Comparison of ENCODE assay signal across 23 cellular contexts in genomic region chr11:66852466-66853241, GRCh38. TPM values are rescaled to one million over a fixed set of nuclear protein-coding genes. Genes with fewer than 3 reads are reported as not detected.
A peak's percentile ranks its signal among the peaks of the same experiment; 100 is the strongest.
DNase-seq lines count a peak whose midpoint lies in the region; ATAC-seq, FAIRE-seq and TF ChIP-seq lines count a peak whose summit lies in the region.
"Had no signal": no experiment of that assay in that cellular context is flagged by ENCODE, and none has a peak within 500 bp of the region (broad histone marks: within the 10 kb centered on the region; RNA-seq: fewer than 3 reads in every experiment).

No MANE protein-coding gene starts in this region.

- H3K4ac ChIP-seq in H1 (replicated peaks; ENCODE audit: insufficient read length, low read depth, low read length): no peak overlapping the region

- TF ChIP-seq CTCF in H1 (IDR thresholded peaks at IDR 0.05; ENCODE audit: control extremely low read depth in 1 of 3, insufficient read depth in 1 of 3, low read depth in 1 of 3, low read length in 3 of 3) (no peak), spleen (IDR thresholded peaks at IDR 0.05 in 8 of 11, conservative IDR thresholded peaks at IDR 0.05 in 3 of 11) (no peak)

- H3K27ac Mint-ChIP-seq in activated naive CD4-positive, alpha-beta T cell treated with anti-CD3 and anti-CD28 coated beads, Interleukin-2, amount 10 ng/mL, durations not matched to agents 7 days and 5 days: peak overlapping the region; percentile 14
- peak overlapping the region in 1 of 9 donors; percentile 80 for H3K27ac Mint-ChIP-seq in naive thymus-derived CD4-positive, alpha-beta T cell
- H3K27ac Mint-ChIP-seq: activated B cell treated with CpG ODN at 0.5 μM for 24 hours had no signal

- H3K4me3 ChIP-seq in H1 (ENCODE audit: extremely low read depth in 1 of 4, insufficient read depth in 2 of 4, low read depth in 3 of 4, low read length in 4 of 4) (no peak overlapping the region), spleen (no peak overlapping the region), GM23248 (no peak overlapping the region)
- H3K4me3 ChIP-seq in naive thymus-derived CD4-positive, alpha-beta T cell (ENCODE audit: low read length): no peak overlapping the region
- H3K4me3 ChIP-seq: colonic mucosa had no signal

- no peak overlapping the region for H3K27ac ChIP-seq in H1 (ENCODE audit: low read depth, low read length)
- H3K27ac ChIP-seq in spleen: no peak overlapping the region
- no peak overlapping the region for H3K27ac ChIP-seq in naive thymus-derived CD4-positive, alpha-beta T cell (ENCODE audit: low read depth, low read length)
- H3K27ac ChIP-seq in GM23248: no peak overlapping the region
- H3K27ac ChIP-seq: colonic mucosa had no signal

- H2BK15ac ChIP-seq in H1 (ENCODE audit: low read length): no peak overlapping the region

- ATAC-seq in naive thymus-derived CD4-positive, alpha-beta T cell: no peak

- H3K9me3 Mint-ChIP-seq in activated naive CD4-positive, alpha-beta T cell treated with anti-CD3 and anti-CD28 coated beads, Interleukin-2, amount 10 ng/mL, durations not matched to agents 7 days and 5 days: no peaks in the 10 kb centered on the region
- no peaks in the 10 kb centered on the region for H3K9me3 Mint-ChIP-seq in naive thymus-derived CD4-positive, alpha-beta T cell
- H3K9me3 Mint-ChIP-seq: activated B cell treated with CpG ODN at 0.5 μM for 24 hours; activated naive CD4-positive, alpha-beta T cell treated with anti-CD3 and anti-CD28 coated beads, Interleukin-2, amount 50 U/mL, for 24 hours had no signal

- H3K23ac ChIP-seq in H1 (ENCODE audit: insufficient read length): no peak overlapping the region

- no peak overlapping the region for H3K4me2 ChIP-seq in H1 (ENCODE audit: insufficient read depth in 1 of 2, low read depth in 2 of 2, low read length in 2 of 2)
- no peak overlapping the region for H3K4me2 ChIP-seq in GM23248 (ENCODE audit: unreplicated experiment)
- H3K4me2 ChIP-seq: SK-N-SH had no signal

- H4K20me1 ChIP-seq in H1 (replicated peaks in 1 of 2; ENCODE audit: control insufficient read depth in 1 of 2, insufficient read depth in 2 of 2, low read length in 2 of 2) (no peaks in the 10 kb centered on the region), GM23248 (ENCODE audit: insufficient read depth) (no peaks in the 10 kb centered on the region)

- TF ChIP-seq EP300 in H1 (IDR thresholded peaks at IDR 0.05; ENCODE audit: borderline replicate concordance in 1 of 2, low read depth in 2 of 2, low read length in 2 of 2): no peak

- no peak overlapping the region for H2BK5ac ChIP-seq in H1 (ENCODE audit: low read depth, low read length)

- H3K27me3 ChIP-seq in H1 (replicated peaks in 1 of 4; ENCODE audit: control insufficient read depth in 3 of 4, extremely low read depth in 1 of 4, insufficient read depth in 3 of 4, low read length in 3 of 4) (no peaks in the 10 kb centered on the region), spleen (replicated peaks in 1 of 7) (no peaks in the 10 kb centered on the region), GM23248 (replicated peaks; ENCODE audit: insufficient read depth) (no peaks in the 10 kb centered on the region)
- H3K27me3 ChIP-seq in naive thymus-derived CD4-positive, alpha-beta T cell (ENCODE audit: control insufficient read depth in 2 of 2, insufficient read depth in 2 of 2, low read length in 2 of 2): no peaks in the 10 kb centered on the region
- H3K27me3 ChIP-seq: colonic mucosa had no signal

- no peak overlapping the region for H4K91ac ChIP-seq in H1 (replicated peaks; ENCODE audit: insufficient read length, low read length)

- peaks cover 8% of the 10 kb centered on the region for H3K23me2 ChIP-seq in H1 (ENCODE audit: low read depth, low read length)

- H2BK12ac ChIP-seq in H1 (ENCODE audit: low read depth, low read length): peak overlapping the region; percentile 17; the same call in 1 of the 2 replicates

- H2AK5ac ChIP-seq in H1 (ENCODE audit: low read depth, low read length): no peak overlapping the region

- TF ChIP-seq POLR2A in H1 (IDR thresholded peaks at IDR 0.05; ENCODE audit: control extremely low read depth in 1 of 2, low read depth in 2 of 2, low read length in 2 of 2) (no peak), spleen (IDR thresholded peaks at IDR 0.05) (no peak)

- no peak overlapping the region for H2AFZ ChIP-seq in H1 (ENCODE audit: low read length)
- H2AFZ ChIP-seq in GM23248: no peak overlapping the region

- H3K4me1 ChIP-seq in H1 (replicated peaks in 1 of 4; ENCODE audit: control insufficient read depth in 3 of 4, insufficient read depth in 4 of 4, low read length in 3 of 4) (peaks cover 5 to 16% (median 7%) of the 10 kb centered on the region in 4 experiments), spleen (peaks cover 5 to 35% (median 18%) of the 10 kb centered on the region in 6 donors), GM23248 (ENCODE audit: insufficient read depth) (peaks cover 6% of the 10 kb centered on the region; the same call in 1 of the 2 replicates)
- H3K4me1 ChIP-seq in naive thymus-derived CD4-positive, alpha-beta T cell (ENCODE audit: control insufficient read depth in 2 of 2, insufficient read depth in 2 of 2, low read length in 2 of 2): peaks cover 0 to 6% of the 10 kb centered on the region in 2 donors

- H3K79me2 ChIP-seq in H1 (ENCODE audit: control insufficient read depth in 1 of 2, insufficient read depth in 2 of 2, low read length in 2 of 2): no peaks in the 10 kb centered on the region
- H3K79me2 ChIP-seq in GM23248 (ENCODE audit: insufficient read depth): peaks cover 5% of the 10 kb centered on the region; the same call in 1 of the 2 replicates

- POLR2A ChIA-PET in H1 (lab: Charles Lee; ENCODE audit: partially characterized antibody): interaction anchor here (1.2 to 5.4 kb wide), 5 partner anchors 9 to 170 kb away, joined by 3 to 53 read pairs (median 7); partner anchors contain the start of genes RCE1 and SYT12
- POLR2A ChIA-PET in naive thymus-derived CD4-positive, alpha-beta T cell (lab: Charles Lee): interaction anchor here (1.0 to 6.5 kb wide), 2 partner anchors 9 to 18 kb away, joined by 3 to 47 read pairs; partner anchors contain the start of gene RCE1

- WGBS in H1 (ENCODE audit: extremely low coverage in 1 of 2, insufficient coverage in 1 of 2, insufficient read length in 1 of 2, insufficient replicate concordance in 2 of 2, low coverage in 1 of 2, low lambda C conversion rate in 2 of 2, missing lambda C conversion rate in 1 of 2), 2 experiments: 88% methylated on average over 21 of the region's 26 CpGs; no CpG with 5 or more reads in 1 of the 2 experiments
- 87 to 96% (median 91%) methylated on average over 20 to 26 of the region's 26 CpGs for WGBS in spleen, 5 donors
- 86 to 90% methylated on average over 16 to 26 of the region's 26 CpGs for WGBS in GM23248 (ENCODE audit: low coverage in 1 of 2, low lambda C conversion rate in 2 of 2, missing lambda C conversion rate in 2 of 2), 2 experiments

- no peak overlapping the region for H4K5ac ChIP-seq in H1 (ENCODE audit: insufficient read length, low read depth, low read length)

- no peak overlapping the region for H3K56ac ChIP-seq in H1 (replicated peaks; ENCODE audit: insufficient read length, low read depth, low read length)

- no peaks in the 10 kb centered on the region for H3K9me3 ChIP-seq in H1 (ENCODE audit: insufficient read depth in 2 of 2, low read depth in 1 of 2, low read length in 1 of 2)
- H3K9me3 ChIP-seq in spleen: no peaks in the 10 kb centered on the region
- no peaks in the 10 kb centered on the region for H3K9me3 ChIP-seq in naive thymus-derived CD4-positive, alpha-beta T cell (ENCODE audit: control insufficient read depth in 2 of 3, low read length in 3 of 3)
- no peaks in the 10 kb centered on the region for H3K9me3 ChIP-seq in GM23248 (ENCODE audit: low read depth)
- H3K9me3 ChIP-seq: colonic mucosa, SK-N-SH had no signal

- H3K27me3 Mint-ChIP-seq in activated naive CD4-positive, alpha-beta T cell treated with anti-CD3 and anti-CD28 coated beads, Interleukin-2, amount 10 ng/mL, durations not matched to agents 7 days and 5 days: peaks cover 3% of the 10 kb centered on the region
- no peaks in the 10 kb centered on the region for H3K27me3 Mint-ChIP-seq in naive thymus-derived CD4-positive, alpha-beta T cell
- H3K27me3 Mint-ChIP-seq: activated B cell treated with CpG ODN at 0.5 μM for 24 hours; activated naive CD4-positive, alpha-beta T cell treated with anti-CD3 and anti-CD28 coated beads, Interleukin-2, amount 50 U/mL, for 24 hours; B cell had no signal

- no peak overlapping the region for H3K18ac ChIP-seq in H1 (ENCODE audit: extremely low read depth, low read length)

- H3K4me1 Mint-ChIP-seq in activated naive CD4-positive, alpha-beta T cell treated with anti-CD3 and anti-CD28 coated beads, Interleukin-2, amount 10 ng/mL, durations not matched to agents 7 days and 5 days: peaks cover 37% of the 10 kb centered on the region
- H3K4me1 Mint-ChIP-seq in naive thymus-derived CD4-positive, alpha-beta T cell: peaks cover 0 to 26% (median 9%) of the 10 kb centered on the region in 7 donors

- no peak overlapping the region for H2BK20ac ChIP-seq in H1 (ENCODE audit: low read length)

- no peak overlapping the region for H3K4me3 Mint-ChIP-seq in activated naive CD4-positive, alpha-beta T cell treated with anti-CD3 and anti-CD28 coated beads, Interleukin-2, amount 10 ng/mL, durations not matched to agents 7 days and 5 days
- no peak overlapping the region for H3K4me3 Mint-ChIP-seq in naive thymus-derived CD4-positive, alpha-beta T cell
- H3K4me3 Mint-ChIP-seq: activated B cell treated with CpG ODN at 0.5 μM for 24 hours; activated naive CD4-positive, alpha-beta T cell treated with anti-CD3 and anti-CD28 coated beads, Interleukin-2, amount 50 U/mL, for 24 hours; B cell had no signal

- in situ Hi-C loops in GM23248 (cut with MboI): no loop called here

- intact Hi-C loops in spleen (cut with DNase I; ENCODE audit: low total_unique reads): no loop called here
- intact Hi-C loops in naive thymus-derived CD4-positive, alpha-beta T cell (cut with micrococcal nuclease): no loop called here

- no peaks in the 10 kb centered on the region for H3K36me3 Mint-ChIP-seq in activated naive CD4-positive, alpha-beta T cell treated with anti-CD3 and anti-CD28 coated beads, Interleukin-2, amount 10 ng/mL, durations not matched to agents 7 days and 5 days
- no peaks in the 10 kb centered on the region for H3K36me3 Mint-ChIP-seq in naive thymus-derived CD4-positive, alpha-beta T cell
- H3K36me3 Mint-ChIP-seq: activated naive CD4-positive, alpha-beta T cell treated with anti-CD3 and anti-CD28 coated beads, Interleukin-2, amount 50 U/mL, for 24 hours had no signal

- H3K14ac ChIP-seq in H1 (ENCODE audit: insufficient read length): no peak overlapping the region

- FAIRE-seq in H1 (lab: Jason Lieb, UNC): no peak
- FAIRE-seq: A204.1, endometrium, G401.6 had no signal

- no peaks in the 10 kb centered on the region for H3K79me1 ChIP-seq in H1 (ENCODE audit: low read depth, low read length)

- no peak for TF ChIP-seq RAD21 in H1 (IDR thresholded peaks at IDR 0.05 in 1 of 2, conservative IDR thresholded peaks at IDR 0.05 in 1 of 2; ENCODE audit: low read depth in 2 of 2, low read length in 2 of 2)

- H2BK120ac ChIP-seq in H1 (replicated peaks; ENCODE audit: low read depth, low read length): no peak overlapping the region

- CTCF ChIA-PET in activated naive CD4-positive, alpha-beta T cell treated with anti-CD3 and anti-CD28 coated beads, Interleukin-2, amount 10 ng/mL, durations not matched to agents 7 days and 5 days (lab: Charles Lee): interaction anchor here (1.0 to 1.1 kb wide), 3 partner anchors 9 to 14 kb away, joined by 3 to 4 read pairs (median 3); partner anchors contain the start of gene RCE1
- CTCF ChIA-PET in H1 (lab: Charles Lee; ENCODE audit: partially characterized antibody): interaction anchor here (0.6 to 6.3 kb wide), 37 partner anchors 9 to 1335 kb away, joined by 3 to 72 read pairs (median 4); partner anchors contain the start of genes C11orf86, PELI3 and RCE1
- CTCF ChIA-PET in naive thymus-derived CD4-positive, alpha-beta T cell (lab: Charles Lee): no interaction called here

- no peak overlapping the region; the same call in 1 of the 2 replicates for H4K8ac ChIP-seq in H1 (ENCODE audit: extremely low read depth, insufficient read depth, low read length)

- H3K9ac ChIP-seq in H1 (replicated peaks in 1 of 4; ENCODE audit: extremely low read depth in 1 of 4, low read depth in 3 of 4, low read length in 3 of 4) (no peak overlapping the region), GM23248 (no peak overlapping the region)
- H3K9ac ChIP-seq: SK-N-SH had no signal

- H3K36me3 ChIP-seq in H1 (ENCODE audit: control insufficient read depth in 2 of 4, insufficient read depth in 4 of 4, low read length in 3 of 4): peaks cover 0 to 3% (median 1%) of the 10 kb centered on the region in 4 experiments; a peak in 1 of 8 replicates
- peaks cover 0 to 19% (median 5%) of the 10 kb centered on the region in 6 donors for H3K36me3 ChIP-seq in spleen
- H3K36me3 ChIP-seq in naive thymus-derived CD4-positive, alpha-beta T cell (ENCODE audit: control insufficient read depth in 2 of 3, insufficient read depth in 3 of 3, low read length in 3 of 3): peaks cover 0 to 20% (median 0%) of the 10 kb centered on the region in 3 experiments
- H3K36me3 ChIP-seq in GM23248 (ENCODE audit: low read depth): no peaks in the 10 kb centered on the region
- H3K36me3 ChIP-seq: colonic mucosa had no signal

- H3K9me2 ChIP-seq in GM23248 (ENCODE audit: insufficient read depth): no peaks in the 10 kb centered on the region
- H3K9me2 ChIP-seq: SK-N-SH had no signal

- DNase-seq in activated naive CD4-positive, alpha-beta T cell treated with anti-CD3 and anti-CD28 coated beads, Interleukin-2, amount 10 ng/mL, durations not matched to agents 7 days and 5 days: no peak
- no peak for DNase-seq in activated naive CD4-positive, alpha-beta T cell (lab: John Stamatoyannopoulos, UW)
- peak; percentile 76 for DNase-seq in HuH-7.5 (ENCODE audit: low spot score)
- DNase-seq in H1 (ENCODE audit: low read depth in 1 of 2, low spot score in 2 of 2): no peak
- peak; percentile 73 for DNase-seq in spleen
- DNase-seq in naive thymus-derived CD4-positive, alpha-beta T cell: no peak
- DNase-seq in GM23248: no peak
- DNase-seq in glomerular visceral epithelial cell (ENCODE audit: extremely low spot score): no peak
- DNase-seq: activated B cell treated with CpG ODN at 0.5 μM for 24 hours; activated T-cell treated with anti-CD3 and anti-CD28 coated beads, Interleukin-2, amount 50 U/mL, for 1 hour; colonic mucosa; GOT3; midbrain; NCI-H1048; NCI-H2081; stimulated activated CD4-positive, alpha-beta T cell treated with anti-CD3 and anti-CD28 coated beads, Interleukin-4, amount 100 ng/mL, for 4 hours; T-helper 9 cell had no signal

- H3F3A ChIP-seq in GM23248 (ENCODE audit: insufficient read depth): no peaks in the 10 kb centered on the region

RNA-seq across cellular contexts. Expression of gene LRFN4, which starts 4.2 kb away (rescaled TPM):
- 64.3 and 67.6 TPM in 2 replicates for total RNA-seq in H1 (2021; fragmentation: NEBNext Ultra II Directional; extraction: Animal tissue kit (Norgen Biotek cat#: 25700))
- polyA plus RNA-seq in H1 (2011; rRNA removed): 49.8 and 66.9 TPM in 2 replicates
- 38.6 TPM for polyA plus RNA-seq in H1 (2011; cell fraction: cytosol; rRNA removed)
- 112 TPM for polyA plus RNA-seq in H1 (2011; cell fraction: nucleus; rRNA removed)
- polyA plus RNA-seq in H1 (2012, experiment 1 of 2): 24.3 to 37.8 TPM (median 34.2 TPM) in 4 replicates
- 32.6 TPM for polyA plus RNA-seq in H1 (2012, experiment 2 of 2)
- polyA plus RNA-seq in H1 (2013, experiment 1 of 2): 37.5 TPM
- 32.3 TPM for polyA plus RNA-seq in H1 (2013, experiment 2 of 2)
- polyA minus RNA-seq in H1 (2011; rRNA and poly(A)+ RNA removed): 8.3 and 9.8 TPM in 2 replicates
- 32.6 TPM for polyA minus RNA-seq in H1 (2011; cell fraction: cytosol; rRNA and poly(A)+ RNA removed)
- 32.0 TPM for polyA minus RNA-seq in H1 (2011; cell fraction: nucleus; rRNA and poly(A)+ RNA removed)
- 10 to 100 TPM in 2 of 7 donors, 1 to 10 TPM in 5; 3.3 to 10.3 (median 8.0) TPM for total RNA-seq in spleen
- 10 to 100 TPM in 1 of 3 donors, 1 to 10 TPM in 2; 3.9 to 12.0 (median 7.9) TPM for polyA plus RNA-seq in spleen
- total RNA-seq in naive thymus-derived CD4-positive, alpha-beta T cell: 10 to 100 TPM in 1 of 5 experiments, 1 to 10 TPM in 3, under 1 TPM in 1; 0.84 to 21.2 (median 1.6) TPM
- polyA plus RNA-seq in naive thymus-derived CD4-positive, alpha-beta T cell: not detected
- 38.3 and 42.2 TPM in 2 replicates for total RNA-seq in GM23248 (2014; rRNA removed; shearing (Covaris generic))
- polyA plus RNA-seq in GM23248 (2016; fragmentation: Nextera tagmentation; extraction: Ambion mirVana): 5.4 and 5.9 TPM in 2 replicates

RNA-seq across cellular contexts. Expression of gene RCE1, which starts 9.4 kb away (rescaled TPM):
- total RNA-seq in H1 (2021; fragmentation: NEBNext Ultra II Directional; extraction: Animal tissue kit (Norgen Biotek cat#: 25700)): 33.7 and 35.8 TPM in 2 replicates
- 84.8 and 119 TPM in 2 replicates for polyA plus RNA-seq in H1 (2011; rRNA removed)
- polyA plus RNA-seq in H1 (2011; cell fraction: cytosol; rRNA removed): 51.7 TPM
- polyA plus RNA-seq in H1 (2011; cell fraction: nucleus; rRNA removed): 112 TPM
- polyA plus RNA-seq in H1 (2012, experiment 1 of 2): 26.3 to 35.1 TPM (median 34.3 TPM) in 4 replicates
- polyA plus RNA-seq in H1 (2012, experiment 2 of 2): 38.1 TPM
- polyA plus RNA-seq in H1 (2013, experiment 1 of 2): 44.3 TPM
- polyA plus RNA-seq in H1 (2013, experiment 2 of 2): 46.4 TPM
- 22.8 and 25.8 TPM in 2 replicates for polyA minus RNA-seq in H1 (2011; rRNA and poly(A)+ RNA removed)
- polyA minus RNA-seq in H1 (2011; cell fraction: cytosol; rRNA and poly(A)+ RNA removed): 22.8 TPM
- 27.7 TPM for polyA minus RNA-seq in H1 (2011; cell fraction: nucleus; rRNA and poly(A)+ RNA removed)
- total RNA-seq in spleen: 10 to 100 TPM; 14.5 to 27.9 (median 18.1) TPM
- polyA plus RNA-seq in spleen: 10 to 100 TPM; 10.0 to 19.3 (median 14.2) TPM
- 10 to 100 TPM; 24.6 to 47.1 (median 33.6) TPM for total RNA-seq in naive thymus-derived CD4-positive, alpha-beta T cell
- 10 to 100 TPM; 17.2 to 28.0 TPM for polyA plus RNA-seq in naive thymus-derived CD4-positive, alpha-beta T cell
- 10.0 and 19.2 TPM in 2 replicates for total RNA-seq in GM23248 (2014; rRNA removed; shearing (Covaris generic))
- polyA plus RNA-seq in GM23248 (2016; fragmentation: Nextera tagmentation; extraction: Ambion mirVana): 15.9 and 16.6 TPM in 2 replicates

Comparison
In these comparisons a context has a peak if more than half of its experiments do, and no peak if none do; other contexts are left out.
1. DNase-seq: peak in HuH-7.5 (single experiment) and spleen (single experiment); none in activated naive CD4-positive, alpha-beta T cell treated with anti-CD3 and anti-CD28 coated beads, Interleukin-2, amount 10 ng/mL, durations not matched to agents 7 days and 5 days (single experiment), activated naive CD4-positive, alpha-beta T cell (0 of 4), H1 (0 of 2), naive thymus-derived CD4-positive, alpha-beta T cell (0 of 9), GM23248 (single experiment) and glomerular visceral epithelial cell (single experiment).